ENCODE assay signal across 9 cellular contexts in the genomic region with DNA sequence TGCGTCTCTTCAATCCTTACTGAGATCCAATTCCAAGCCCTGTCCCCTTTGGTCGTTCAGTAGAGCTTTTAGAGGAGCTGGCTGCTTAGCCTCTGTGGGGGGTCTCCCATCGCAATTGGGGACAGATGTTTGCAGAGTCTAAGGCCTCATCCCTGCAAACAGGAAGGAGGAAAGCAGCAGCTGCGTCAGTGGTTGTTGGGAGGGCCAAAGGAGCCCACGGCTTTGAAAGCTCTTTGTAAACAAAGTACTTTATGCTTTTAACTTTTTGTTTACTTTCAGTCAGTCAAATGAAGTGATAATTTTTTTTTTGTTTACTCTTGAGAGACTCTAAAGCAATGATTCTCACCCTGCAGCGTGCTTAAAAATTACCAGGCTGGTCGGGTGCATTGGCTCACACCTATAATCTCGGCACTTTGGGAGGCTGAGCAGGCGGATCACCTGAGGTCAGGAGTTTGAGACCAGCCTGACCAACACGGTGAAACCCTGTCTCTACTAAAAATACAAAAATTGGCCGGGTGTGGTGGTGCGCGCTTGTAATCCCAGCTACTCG. TPM values are rescaled to one million over a fixed set of nuclear protein-coding genes. Genes with fewer than 3 reads are reported as not detected.
DNase-seq lines count a peak whose midpoint lies in the region; ATAC-seq and TF ChIP-seq lines count a peak whose summit lies in the region.
"Had no signal": no experiment of that assay in that cellular context is flagged by ENCODE, and none has a peak within 500 bp of the region (broad histone marks: within the 10 kb centered on the region; RNA-seq: fewer than 3 reads in every experiment).

No MANE protein-coding gene starts in this region.

- H3K36me3 ChIP-seq in heart left ventricle (no peaks in the 10 kb centered on the region), SJSA1 (no peaks in the 10 kb centered on the region), lower lobe of right lung (no peaks in the 10 kb centered on the region)

- WGBS in heart left ventricle, 4 donors = 53 to 66% (median 62%) methylated on average over 14 of the region's 14 CpGs

- H3K27ac ChIP-seq in heart left ventricle (peak overlapping the region in 9 of 12 donors; percentile 11 to 74 (median 34)), SJSA1 (peak overlapping the region; percentile 48), lower lobe of right lung (no peak overlapping the region)

- peak in 3 of 5 donors; percentile 55 to 66 (median 57) for DNase-seq in heart left ventricle
- no peak for DNase-seq in cardiac septum (ENCODE audit: low spot score)
- peak in 1 of 2 experiments; percentile 79 for DNase-seq in SJSA1 (ENCODE audit: low read depth in 1 of 2, low spot score in 2 of 2)
- no peak for DNase-seq in lower lobe of right lung
- DNase-seq in activated CD4-positive, alpha-beta T cell treated with anti-CD3 and anti-CD28 coated beads, Interleukin-2, amount 50 U/mL, for 1 hour = no peak
- no peak for DNase-seq in stimulated activated CD4-positive, alpha-beta T cell treated with anti-CD3 and anti-CD28 coated beads, Interleukin-2, amount 100 ng/mL, for 24 hours
- DNase-seq in NK-92 treated with Interleukin-12 subunit alpha and Interleukin-12 subunit beta, amount 100 ng/mL, for 24 hours (lab: John Stamatoyannopoulos, UW) = no peak

- no peak for TF ChIP-seq POLR2A in heart left ventricle (IDR thresholded peaks at IDR 0.05)

- H3K4me3 ChIP-seq in heart left ventricle = no peak overlapping the region
- H3K4me3 ChIP-seq in SJSA1 = no peak overlapping the region
- H3K4me3 ChIP-seq in lower lobe of right lung = no peak overlapping the region

- TF ChIP-seq CTCF in heart left ventricle (IDR thresholded peaks at IDR 0.05) (no peak), lower lobe of right lung (IDR thresholded peaks at IDR 0.05) (no peak)

- intact Hi-C loops in heart left ventricle (cut with DNase I) (loop anchor here (1.0 to 10.0 kb wide), 7 partner anchors 86 to 748 kb away; a partner anchor contains a TSS), cardiac septum (cut with DNase I) (no loop called here), lower lobe of right lung (cut with DNase I) (no loop called here)

- H3K9me3 ChIP-seq in heart left ventricle (no peaks in the 10 kb centered on the region), SJSA1 (replicated peaks) (no peaks in the 10 kb centered on the region), lower lobe of right lung (no peaks in the 10 kb centered on the region)
- H3K9me3 ChIP-seq: BE2C had no signal

- H3K27me3 ChIP-seq in heart left ventricle = no peaks in the 10 kb centered on the region
- H3K27me3 ChIP-seq in SJSA1 (replicated peaks) = no peaks in the 10 kb centered on the region
- no peaks in the 10 kb centered on the region for H3K27me3 ChIP-seq in lower lobe of right lung (ENCODE audit: low read depth)
- H3K27me3 ChIP-seq: BE2C had no signal

- peaks cover 0 to 18% (median 6%) of the 10 kb centered on the region in 12 donors for H3K4me1 ChIP-seq in heart left ventricle
- peaks cover 19% of the 10 kb centered on the region for H3K4me1 ChIP-seq in SJSA1 (replicated peaks)
- H3K4me1 ChIP-seq in lower lobe of right lung = peaks cover 9% of the 10 kb centered on the region

- ATAC-seq in heart left ventricle (peak in 3 of 4 donors; percentile 12 to 62 (median 37)), lower lobe of right lung (peak; percentile 12 to 31), HG03097 (IDR thresholded peaks at IDR 0.05; ENCODE audit: low FRiP score, unreplicated experiment) (no peak)

RNA-seq across cellular contexts. Expression of a gene that starts 49.4 kb away (rescaled TPM):
- total RNA-seq in heart left ventricle (10 to 100 TPM in 1 of 9 donors, 1 to 10 TPM in 8; 3.1 to 11.5 (median 5.7) TPM), cardiac septum (2.9 TPM), lower lobe of right lung (2.3 TPM)
- polyA plus RNA-seq in heart left ventricle = 1 to 10 TPM; 1.4 to 4.0 TPM
- total RNA-seq in SJSA1 (2014; rRNA removed; shearing (Covaris generic)) = not detected in 2 replicates

Comparison
In these comparisons a context has a peak if more than half of its experiments do, and no peak if none do; other contexts are left out.
1. DNase-seq: peak in heart left ventricle (3 of 5); none in cardiac septum (single experiment), lower lobe of right lung (single experiment), activated CD4-positive, alpha-beta T cell treated with anti-CD3 and anti-CD28 coated beads, Interleukin-2, amount 50 U/mL, for 1 hour (single experiment), stimulated activated CD4-positive, alpha-beta T cell treated with anti-CD3 and anti-CD28 coated beads, Interleukin-2, amount 100 ng/mL, for 24 hours (0 of 2) and NK-92 treated with Interleukin-12 subunit alpha and Interleukin-12 subunit beta, amount 100 ng/mL, for 24 hours (single experiment).
2. intact Hi-C loops: an anchor here in heart left ventricle (1.0 to 10.0 kb wide); none called in cardiac septum and lower lobe of right lung.